Comparison of ENCODE assay signal across 2 cellular contexts in genomic region chr11:2402106-2402505, GRCh38.
TF ChIP-seq lines count a peak whose summit lies in the region.

No MANE protein-coding gene starts in this region.

TF ChIP-seq in SK-N-SH, 30 proteins besides CTCF, POLR2A, EP300 and RAD21 (continued from another document):
- TF ChIP-seq IRF3 (IDR thresholded peaks at IDR 0.05; ENCODE audit: low read depth, low read length): no peak
- TF ChIP-seq FOXJ3 (CRISPR knock-in tag; IDR thresholded peaks at IDR 0.05): no peak
- no peak for TF ChIP-seq POLR2AphosphoS5 (IDR thresholded peaks at IDR 0.05; ENCODE audit: low read depth, low read length)
- no peak for TF ChIP-seq RCOR1 (IDR thresholded peaks at IDR 0.05; ENCODE audit: low read length)
- TF ChIP-seq RFX5 (IDR thresholded peaks at IDR 0.05; ENCODE audit: low read length): no peak
- TF ChIP-seq YY1 (IDR thresholded peaks at IDR 0.05; ENCODE audit: low read depth): no peak
- TF ChIP-seq ZBTB33 (IDR thresholded peaks at IDR 0.05; ENCODE audit: borderline replicate concordance, low read depth): no peak
- TF ChIP-seq FOXM1 (IDR thresholded peaks at IDR 0.05; ENCODE audit: low read depth): no peak
- no peak for TF ChIP-seq FOSL2 (IDR thresholded peaks at IDR 0.05; ENCODE audit: borderline replicate concordance, low read depth)
- TF ChIP-seq REST (IDR thresholded peaks at IDR 0.05; ENCODE audit: low read depth, low read length): no peak
- no peak for TF ChIP-seq NRF1 (IDR thresholded peaks at IDR 0.05; ENCODE audit: low read depth, low read length)
- TF ChIP-seq GABPA (IDR thresholded peaks at IDR 0.05; ENCODE audit: low read depth): no peak
- no peak for TF ChIP-seq MAX (IDR thresholded peaks at IDR 0.05; ENCODE audit: low read depth)
- TF ChIP-seq USF1 (IDR thresholded peaks at IDR 0.05; ENCODE audit: borderline replicate concordance, low read depth): no peak
- TF ChIP-seq TEAD4 (IDR thresholded peaks at IDR 0.05; ENCODE audit: borderline replicate concordance, insufficient read depth): no peak
- no peak for TF ChIP-seq MXI1 (IDR thresholded peaks at IDR 0.05; ENCODE audit: low read depth, low read length)
- no peak for TF ChIP-seq SIN3A (IDR thresholded peaks at IDR 0.05; ENCODE audit: borderline replicate concordance, low read depth, low read length)

TF ChIP-seq in SK-N-SH treated with all-trans-retinoic acid at 6 μM for 48 hours, 23 proteins besides CTCF, POLR2A, EP300 and RAD21 (continued from another document):
- no peak for TF ChIP-seq TSHZ2 (CRISPR knock-in tag; IDR thresholded peaks at IDR 0.05)
- no peak for TF ChIP-seq PATZ1 (CRISPR knock-in tag; IDR thresholded peaks at IDR 0.05; ENCODE audit: borderline replicate concordance)
- TF ChIP-seq RARB (CRISPR knock-in tag; IDR thresholded peaks at IDR 0.05): no peak
- TF ChIP-seq ZNF70 (CRISPR knock-in tag; IDR thresholded peaks at IDR 0.05): no peak
- no peak for TF ChIP-seq PPARA (CRISPR knock-in tag; IDR thresholded peaks at IDR 0.05; ENCODE audit: borderline replicate concordance)
- TF ChIP-seq ZNF565 (CRISPR knock-in tag; conservative IDR thresholded peaks at IDR 0.05; ENCODE audit: low read depth): no peak
- TF ChIP-seq TOX (CRISPR knock-in tag; IDR thresholded peaks at IDR 0.05; ENCODE audit: borderline replicate concordance): no peak
- TF ChIP-seq ZFP3 (CRISPR knock-in tag; IDR thresholded peaks at IDR 0.05): no peak
